In genomic region chr12:57765003-57765697, GRCh38 we compare ENCODE assay signal across 8 cellular contexts. TPM values are rescaled to one million over a fixed set of nuclear protein-coding genes. Genes with fewer than 3 reads are reported as not detected.
DNase-seq lines count a peak whose midpoint lies in the region; ATAC-seq and TF ChIP-seq lines count a peak whose summit lies in the region.

No MANE protein-coding gene starts in this region.

- H3K9ac ChIP-seq in mesenchymal stem cell (ENCODE audit: low read length): peak overlapping the region; percentile 32

- H3K4me3 ChIP-seq in A673 (ENCODE audit: low read depth, low read length, poor library complexity, severe bottlenecking) (peak overlapping the region; percentile 40), coronary artery (peak overlapping the region; percentile 69), mesenchymal stem cell (ENCODE audit: insufficient read depth in 1 of 2, low read depth in 1 of 2, low read length in 2 of 2) (peak overlapping the region; percentile 35 to 73), thymus (ENCODE audit: low read length) (peak overlapping the region; percentile 45)

- H3K36me3 ChIP-seq in A673 (ENCODE audit: insufficient read depth, low read length, poor library complexity, severe bottlenecking): peaks cover 6% of the 10 kb centered on the region
- peaks cover 17 to 22% of the 10 kb centered on the region in 2 experiments for H3K36me3 ChIP-seq in mesenchymal stem cell (ENCODE audit: control insufficient read depth in 1 of 2, insufficient read depth in 2 of 2, low read depth in 1 of 2, low read length in 2 of 2)
- no peaks in the 10 kb centered on the region for H3K36me3 ChIP-seq in thymus (ENCODE audit: control insufficient read depth, insufficient read depth)

- peaks cover 3% of the 10 kb centered on the region for H3K79me1 ChIP-seq in mesenchymal stem cell (replicated peaks; ENCODE audit: low read length, poor library complexity, severe bottlenecking)

- H3K9me3 ChIP-seq in A673 (ENCODE audit: low read depth, low read length, poor library complexity, severe bottlenecking) (no peaks in the 10 kb centered on the region), mesenchymal stem cell (ENCODE audit: control insufficient read depth, low read length) (no peaks in the 10 kb centered on the region), thymus (ENCODE audit: control insufficient read depth) (no peaks in the 10 kb centered on the region)

- no peak overlapping the region for H4K91ac ChIP-seq in mesenchymal stem cell (ENCODE audit: low read length)

- BruUV-seq in A673 (replicated peaks; lab: Mats Ljungman, UMichigan): no TSS peak

- no peak overlapping the region for H2BK120ac ChIP-seq in mesenchymal stem cell (ENCODE audit: low read depth, low read length)

- H3K14ac ChIP-seq in mesenchymal stem cell (ENCODE audit: low read length in 2 of 2): peak overlapping the region in 1 of 2 experiments; percentile 88

- POLR2A ChIA-PET in A673 (lab: Charles Lee; ENCODE audit: low non-redundant PET): interaction anchor here (0.6 kb wide), 1 partner anchor 22 kb away, joined by 3 read pairs; no protein-coding TSS in a partner anchor

- peak; percentile 59 for ATAC-seq in GM18517 (IDR thresholded peaks at IDR 0.05; ENCODE audit: unreplicated experiment)
- ATAC-seq in HG03354 (IDR thresholded peaks at IDR 0.05; ENCODE audit: poor library complexity, severe bottlenecking, unreplicated experiment): peak; percentile 61

- peak overlapping the region; percentile 31 for H4K8ac ChIP-seq in mesenchymal stem cell (ENCODE audit: low read length)

- peak overlapping the region; percentile 59 for H3K4me2 ChIP-seq in mesenchymal stem cell (ENCODE audit: low read length, poor library complexity, severe bottlenecking)

- H2BK5ac ChIP-seq in mesenchymal stem cell (ENCODE audit: low read depth, low read length, poor library complexity, severe bottlenecking): no peak overlapping the region

- H2AFZ ChIP-seq in mesenchymal stem cell (ENCODE audit: low read depth, low read length): no peak overlapping the region

- intact Hi-C loops in A673 (cut with micrococcal nuclease; ENCODE audit: unreplicated experiment): no loop called here

- 3% methylated on average over 57 of the region's 60 CpGs for WGBS in mesenchymal stem cell
- 2% methylated on average over 60 of the region's 60 CpGs for WGBS in thymus

- CTCF ChIA-PET in A673 (lab: Charles Lee): interaction anchor here (2.2 kb wide), 1 partner anchor 9 kb away, joined by 10 read pairs; no protein-coding TSS in a partner anchor

- no peak overlapping the region for H2BK12ac ChIP-seq in mesenchymal stem cell (ENCODE audit: low read length in 2 of 2)

- H3K27ac ChIP-seq in A673 (ENCODE audit: low read depth, low read length, poor library complexity, severe bottlenecking) (no peak overlapping the region), VCaP (peak overlapping the region; percentile 56; the same call in 1 of the 2 replicates), coronary artery (no peak overlapping the region), mesenchymal stem cell (ENCODE audit: low read length, poor library complexity, severe bottlenecking) (no peak overlapping the region), thymus (ENCODE audit: low read depth) (no peak overlapping the region)

- H3K18ac ChIP-seq in mesenchymal stem cell (ENCODE audit: low read depth in 1 of 2, low read length in 2 of 2): peak overlapping the region in 1 of 2 experiments; percentile 11

- peak overlapping the region in 1 of 2 experiments; percentile 97 for H3K23ac ChIP-seq in mesenchymal stem cell (ENCODE audit: low read length in 2 of 2)

- H2BK15ac ChIP-seq in mesenchymal stem cell (ENCODE audit: low read depth, poor library complexity, severe bottlenecking): no peak overlapping the region

- no peak overlapping the region for H3K4ac ChIP-seq in mesenchymal stem cell (ENCODE audit: low read depth in 1 of 2, low read length in 2 of 2)

- H3K4me1 ChIP-seq in A673 (ENCODE audit: insufficient read depth, low read length, poor library complexity, severe bottlenecking) (peaks cover 31% of the 10 kb centered on the region), mesenchymal stem cell (ENCODE audit: control insufficient read depth, insufficient read depth, low read depth, low read length) (peaks cover 24% of the 10 kb centered on the region), thymus (ENCODE audit: control insufficient read depth, insufficient read depth, low read length) (peaks cover 10% of the 10 kb centered on the region)

- DNase-seq in A673 (ENCODE audit: low spot score) (peak; percentile 55), coronary artery (ENCODE audit: low spot score) (no peak), mesenchymal stem cell (peak; percentile 55), C1 segment of cervical spinal cord (lab: John Stamatoyannopoulos, UW) (no peak)

- H3K27me3 ChIP-seq in A673 (replicated peaks; ENCODE audit: insufficient read depth, low read depth, low read length, poor library complexity) (peaks cover 30% of the 10 kb centered on the region), mesenchymal stem cell (ENCODE audit: control insufficient read depth in 1 of 2, insufficient read depth in 1 of 2, low read length in 2 of 2) (peaks cover 52 to 58% of the 10 kb centered on the region in 2 experiments), thymus (ENCODE audit: control insufficient read depth, insufficient read depth) (peaks cover 46% of the 10 kb centered on the region)

- TF ChIP-seq CTCF in A673 (conservative IDR thresholded peaks at IDR 0.05; ENCODE audit: low read depth, low read length) (peak; percentile 59), VCaP (conservative IDR thresholded peaks at IDR 0.05) (peak; percentile 60), coronary artery (IDR thresholded peaks at IDR 0.05) (no peak)

- H2AK5ac ChIP-seq in mesenchymal stem cell (ENCODE audit: low read length, severe bottlenecking): no peak overlapping the region

RNA-seq across cellular contexts. Expression of gene CYP27B1, which starts 1.7 kb away (rescaled TPM):
- 4.5 and 4.7 TPM in 2 replicates for total RNA-seq in A673 (2021)
- polyA plus RNA-seq in mesenchymal stem cell (2013, experiment 1 of 2): 0.32 TPM
- 0.29 TPM for polyA plus RNA-seq in mesenchymal stem cell (2013, experiment 2 of 2)
- 0.82 TPM for polyA plus RNA-seq in thymus

RNA-seq across cellular contexts. Expression of gene METTL1, which starts 6.8 kb away (rescaled TPM):
- 51.0 and 55.6 TPM in 2 replicates for total RNA-seq in A673 (2021)
- 8.6 TPM for polyA plus RNA-seq in mesenchymal stem cell (2013, experiment 1 of 2)
- 10.3 TPM for polyA plus RNA-seq in mesenchymal stem cell (2013, experiment 2 of 2)
- polyA plus RNA-seq in thymus: 12.9 TPM

RNA-seq across cellular contexts. Expression of gene EEF1AKMT3, which starts 7.3 kb away (rescaled TPM):
- total RNA-seq in A673 (2021): 5.3 and 7.4 TPM in 2 replicates
- 6.7 TPM for polyA plus RNA-seq in mesenchymal stem cell (2013, experiment 1 of 2)
- 6.8 TPM for polyA plus RNA-seq in mesenchymal stem cell (2013, experiment 2 of 2)
- 2.4 TPM for polyA plus RNA-seq in thymus

RNA-seq across cellular contexts. Expression of gene MARCHF9, which starts 10.2 kb away (rescaled TPM):
- total RNA-seq in A673 (2021): 19.8 and 23.6 TPM in 2 replicates
- 8.2 TPM for polyA plus RNA-seq in mesenchymal stem cell (2013, experiment 1 of 2)
- 8.2 TPM for polyA plus RNA-seq in mesenchymal stem cell (2013, experiment 2 of 2)
- polyA plus RNA-seq in thymus: 54.9 TPM

RNA-seq across cellular contexts. Expression of gene CDK4, which starts 13.0 kb away (rescaled TPM):
- 216 and 247 TPM in 2 replicates for total RNA-seq in A673 (2021)
- 168 TPM for polyA plus RNA-seq in mesenchymal stem cell (2013, experiment 1 of 2)
- 171 TPM for polyA plus RNA-seq in mesenchymal stem cell (2013, experiment 2 of 2)
- 38.5 TPM for polyA plus RNA-seq in thymus

Comparison
In these comparisons a context has a peak if more than half of its experiments do, and no peak if none do; other contexts are left out.
1. DNase-seq: peak in A673 (single experiment) and mesenchymal stem cell (single experiment); none in coronary artery (single experiment) and C1 segment of cervical spinal cord (0 of 14).
2. Peak in every context shown above with its lines, with median percentiles within 50 percentile points of each other: H3K4me3 ChIP-seq.